ENCODE assay signal across 17 cellular contexts in the genomic region with DNA sequence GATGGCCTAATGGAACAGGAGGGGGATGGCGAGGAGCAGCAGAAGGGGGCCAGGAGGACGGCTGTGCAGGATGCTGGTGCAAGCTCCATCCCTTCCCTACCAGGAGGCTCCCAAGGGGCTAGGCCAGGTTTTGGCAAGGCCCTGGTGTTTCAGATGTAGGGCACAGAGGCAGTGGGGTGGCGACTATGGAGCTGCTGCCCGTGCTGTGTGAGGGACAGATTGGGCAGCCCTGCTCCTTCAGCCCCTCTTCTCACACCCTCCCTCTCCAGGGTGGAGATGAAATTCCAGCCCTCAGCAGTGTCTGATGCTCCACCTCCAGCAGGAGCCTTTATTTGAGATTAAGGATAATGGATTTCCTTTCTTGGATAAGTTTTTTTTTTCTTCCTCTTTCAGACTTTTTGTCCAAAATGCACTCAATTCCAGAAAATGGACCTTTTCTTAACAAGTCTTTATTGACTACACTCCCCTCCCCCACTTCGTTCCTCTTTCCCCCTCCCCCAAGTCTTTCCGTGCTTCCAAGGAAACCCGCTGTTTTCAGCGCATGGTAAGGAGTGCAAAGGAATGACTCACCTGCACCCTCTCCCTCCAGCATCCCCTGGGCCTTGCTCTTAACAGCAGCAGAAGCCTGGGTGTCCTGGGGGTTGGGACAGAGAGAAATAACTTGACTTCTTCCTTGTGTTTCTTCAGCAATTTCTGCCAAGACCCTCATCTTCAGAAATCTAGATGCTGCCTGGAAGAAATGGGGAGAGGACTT.
DNase-seq lines count a peak whose midpoint lies in the region; ATAC-seq and TF ChIP-seq lines count a peak whose summit lies in the region.
"Had no signal": no experiment of that assay in that cellular context is flagged by ENCODE, and none has a peak within 500 bp of the region (broad histone marks: within the 10 kb centered on the region; RNA-seq: fewer than 3 reads in every experiment).

No MANE protein-coding gene starts in this region.

- H2AFZ ChIP-seq in osteoblast (ENCODE audit: low read length): no peak overlapping the region

- no peak for TF ChIP-seq CTCF in foreskin keratinocyte (conservative IDR thresholded peaks at IDR 0.05)
- no peak for TF ChIP-seq CTCF in osteoblast (IDR thresholded peaks at IDR 0.05; ENCODE audit: extremely low read depth, low read depth, low read length)

- H4K20me1 ChIP-seq in osteoblast (ENCODE audit: insufficient read depth, low read length): no peaks in the 10 kb centered on the region

- H3K27ac ChIP-seq in foreskin keratinocyte (no peak overlapping the region), osteoblast (ENCODE audit: low read depth, low read length) (no peak overlapping the region)
- H3K27ac ChIP-seq: HL-60, SK-N-MC, skin epidermis, stomach had no signal

- H3K9me3 ChIP-seq in osteoblast (ENCODE audit: low read depth, low read length): no peaks in the 10 kb centered on the region
- H3K9me3 ChIP-seq: MG63, stomach had no signal

- peak; percentile 54 for DNase-seq in H4 (ENCODE audit: low spot score)
- DNase-seq in RPMI7951 (ENCODE audit: low read depth): peak; percentile 31
- DNase-seq in foreskin keratinocyte: no peak
- peak; percentile 81 for DNase-seq in osteoblast (ENCODE audit: insufficient read length, low spot score, missing footprints)
- DNase-seq in occipital lobe (lab: John Stamatoyannopoulos, UW): no peak
- DNase-seq in Ammon's horn (ENCODE audit: low spot score): no peak
- DNase-seq: activated B cell treated with CpG ODN at 0.5 μM for 24 hours; activated naive CD4-positive, alpha-beta T cell treated with anti-CD3 and anti-CD28 coated beads for 36 hours; CD4-positive, alpha-beta memory T cell; cerebellar nuclear complex; MG63; stomach had no signal

- no peaks in the 10 kb centered on the region for H3K36me3 ChIP-seq in osteoblast (ENCODE audit: insufficient read depth, low read length)
- H3K36me3 ChIP-seq: MG63 had no signal

- no peaks in the 10 kb centered on the region for H3K79me2 ChIP-seq in osteoblast (ENCODE audit: insufficient read depth, low read length)

- peak; percentile 47 for ATAC-seq in foreskin keratinocyte
- no peak for ATAC-seq in HG03442 (IDR thresholded peaks at IDR 0.05; ENCODE audit: unreplicated experiment)
- ATAC-seq in activated CD4-positive, CD25-positive, alpha-beta regulatory T cell treated with anti-CD3 and anti-CD28 coated beads, Interleukin-2, amount 50 U/mL, for 24 hours: no peak

- H3K4me1 ChIP-seq in foreskin keratinocyte (no peaks in the 10 kb centered on the region), osteoblast (ENCODE audit: insufficient read depth, low read length) (no peaks in the 10 kb centered on the region)
- H3K4me1 ChIP-seq: stomach had no signal

- H3K4me3 ChIP-seq in osteoblast (ENCODE audit: insufficient read depth, low read length): no peak overlapping the region
- H3K4me3 ChIP-seq: MG63, SK-N-MC, skin epidermis, stomach had no signal

- no peak overlapping the region for H3K4me2 ChIP-seq in osteoblast (ENCODE audit: insufficient read depth, low read length)

- no peaks in the 10 kb centered on the region for H3K27me3 ChIP-seq in foreskin keratinocyte
- H3K27me3 ChIP-seq in osteoblast (ENCODE audit: insufficient read depth, low read length): no peaks in the 10 kb centered on the region
- H3K27me3 ChIP-seq: MG63, stomach had no signal

Comparison
In these comparisons a context has a peak if more than half of its experiments do, and no peak if none do; other contexts are left out.
1. DNase-seq: peak in H4 (single experiment), RPMI7951 (single experiment) and osteoblast (single experiment); none in foreskin keratinocyte (0 of 2), occipital lobe (single experiment) and Ammon's horn (single experiment).